Comparison of ENCODE assay signal across 8 cellular contexts in the genomic region with DNA sequence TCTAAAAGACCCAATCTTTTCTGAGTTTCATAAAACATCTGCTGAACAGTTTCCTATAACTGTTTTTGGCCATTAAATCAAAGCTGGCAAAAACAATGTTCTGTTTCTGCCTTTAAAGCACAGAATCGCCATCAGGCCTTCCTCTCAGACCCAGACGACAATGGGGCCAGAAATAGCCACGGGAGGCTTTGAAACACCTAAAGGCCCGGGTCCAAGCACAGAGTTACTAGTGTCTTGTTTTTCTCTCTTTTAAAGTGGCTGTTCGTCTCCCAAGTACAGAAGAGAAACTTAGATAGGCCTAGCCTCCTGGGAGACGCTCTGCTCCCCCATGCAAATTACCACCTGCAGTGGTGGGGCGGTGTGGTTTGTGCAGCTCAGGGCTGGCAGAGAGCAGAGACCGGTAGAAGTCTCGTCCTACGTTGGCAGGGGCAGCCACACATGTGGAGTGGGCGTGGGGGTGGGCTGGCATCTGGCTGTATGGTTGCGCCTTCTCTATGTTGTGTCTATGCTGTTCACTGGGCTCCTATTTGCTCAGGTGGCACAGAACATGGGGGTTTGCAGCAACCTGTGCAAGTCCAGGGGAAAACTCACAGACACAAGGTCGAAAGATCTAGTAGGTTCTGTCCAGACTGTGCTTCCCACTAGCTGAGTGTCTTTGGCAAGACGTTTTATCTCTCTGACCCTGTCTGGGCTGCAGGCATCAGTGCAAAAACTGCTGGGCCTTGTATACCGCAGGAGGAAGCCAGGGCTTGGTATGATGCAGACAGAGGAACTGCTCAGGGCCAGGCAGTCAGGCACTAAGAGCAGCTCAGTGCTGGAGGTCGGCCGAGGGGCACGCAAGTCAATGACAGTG. TPM values are rescaled to one million over a fixed set of nuclear protein-coding genes. Genes with fewer than 3 reads are reported as not detected.
DNase-seq lines count a peak whose midpoint lies in the region; ATAC-seq and TF ChIP-seq lines count a peak whose summit lies in the region.

No MANE protein-coding gene starts in this region.

- H2AFZ ChIP-seq in Karpas-422 (ENCODE audit: low read length) (no peak overlapping the region), parathyroid adenoma (no peak overlapping the region)

- H3K9ac ChIP-seq in Karpas-422 (ENCODE audit: low read length) = peak overlapping the region; percentile 74
- no peak overlapping the region for H3K9ac ChIP-seq in parathyroid adenoma

- peak overlapping the region; percentile 64 for H3K4me3 ChIP-seq in Karpas-422 (ENCODE audit: low read length)
- H3K4me3 ChIP-seq in parathyroid adenoma (ENCODE audit: low read depth, low read length) = no peak overlapping the region
- no peak overlapping the region for H3K4me3 ChIP-seq in testis

- H3K36me3 ChIP-seq in Karpas-422 (ENCODE audit: insufficient read depth, low read length) (no peaks in the 10 kb centered on the region), parathyroid adenoma (ENCODE audit: control insufficient read depth, insufficient read depth, low read length) (no peaks in the 10 kb centered on the region), testis (ENCODE audit: low read depth, missing control alignments) (no peaks in the 10 kb centered on the region)

- H3K9me2 ChIP-seq in Karpas-422 (replicated peaks; ENCODE audit: insufficient read depth, low read length) = no peaks in the 10 kb centered on the region

- DNase-seq in Karpas-422 = peak; percentile 95
- peak; percentile 50 for DNase-seq in activated gamma-delta T cell treated with anti-CD3 and anti-CD28 coated beads, Interleukin-2, amount 50 U/mL, for 16 hours (ENCODE audit: low read depth)
- no peak for DNase-seq in testis
- no peak for DNase-seq in inferior parietal cortex (ENCODE audit: extremely low spot score)
- no peak for DNase-seq in SK-N-DZ (ENCODE audit: low spot score)

- WGBS in testis, 2 donors = 53 to 56% methylated on average over 11 to 18 of the region's 18 CpGs

- no peaks in the 10 kb centered on the region for H4K20me1 ChIP-seq in Karpas-422 (ENCODE audit: insufficient read depth, low read depth, low read length)

- no peaks in the 10 kb centered on the region for H3K27me3 ChIP-seq in Karpas-422 (ENCODE audit: low read length)
- H3K27me3 ChIP-seq in parathyroid adenoma (ENCODE audit: control insufficient read depth, insufficient read depth, low read length) = no peaks in the 10 kb centered on the region
- no peaks in the 10 kb centered on the region for H3K27me3 ChIP-seq in testis

- no peaks in the 10 kb centered on the region for H3K79me2 ChIP-seq in Karpas-422 (ENCODE audit: low read length)
- no peaks in the 10 kb centered on the region for H3K79me2 ChIP-seq in parathyroid adenoma

- ATAC-seq in GM21515 (IDR thresholded peaks at IDR 0.05; ENCODE audit: unreplicated experiment) = peak; percentile 96

- H3K4me1 ChIP-seq in Karpas-422 (ENCODE audit: low read length) (peaks cover 56% of the 10 kb centered on the region), parathyroid adenoma (no peaks in the 10 kb centered on the region), testis (peaks cover 9% of the 10 kb centered on the region)

- H3K9me3 ChIP-seq in Karpas-422 (ENCODE audit: low read length) = no peaks in the 10 kb centered on the region
- no peaks in the 10 kb centered on the region for H3K9me3 ChIP-seq in parathyroid adenoma (ENCODE audit: control insufficient read depth, low read length)
- H3K9me3 ChIP-seq in testis = no peaks in the 10 kb centered on the region

- H3K27ac ChIP-seq in Karpas-422 (ENCODE audit: low read length) (peak overlapping the region; percentile 100), parathyroid adenoma (peak overlapping the region; percentile 29), testis (peak overlapping the region in 1 of 2 donors; percentile 4)

- intact Hi-C loops in testis (cut with DNase I; ENCODE audit: low total_unique reads) = no loop called here

- peak overlapping the region; percentile 81 for H3K4me2 ChIP-seq in Karpas-422 (ENCODE audit: low read depth, low read length, poor library complexity, severe bottlenecking)
- H3K4me2 ChIP-seq in parathyroid adenoma (ENCODE audit: low read length) = no peak overlapping the region

- no peak for TF ChIP-seq CTCF in parathyroid adenoma (IDR thresholded peaks at IDR 0.05)
- no peak for TF ChIP-seq CTCF in testis (IDR thresholded peaks at IDR 0.05)

- TF ChIP-seq POLR2A in GM10847 (IDR thresholded peaks at IDR 0.05; ENCODE audit: extremely low read depth, insufficient read length) (peak; percentile 37), testis (IDR thresholded peaks at IDR 0.05) (no peak)

RNA-seq across cellular contexts. Expression of a gene that starts 23.6 kb away (rescaled TPM):
- total RNA-seq in Karpas-422 (2014; rRNA removed; shearing (Covaris generic); ENCODE audit: low replicate concordance) = 129 and 135 TPM in 2 replicates
- 10 to 100 TPM; 15.1 to 15.3 TPM for total RNA-seq in testis
- 21.1 TPM for polyA plus RNA-seq in testis (ENCODE audit: insufficient read depth, low read depth, low replicate concordance)
- not detected in 2 replicates for polyA plus RNA-seq in SK-N-DZ (2014; cell fraction: cytosol; rRNA removed)
- not detected in 2 replicates for polyA plus RNA-seq in SK-N-DZ (2014; cell fraction: nucleus; rRNA removed)

Comparison
In these comparisons a context has a peak if more than half of its experiments do, and no peak if none do; other contexts are left out.
1. DNase-seq: peak in Karpas-422 (single experiment) and activated gamma-delta T cell treated with anti-CD3 and anti-CD28 coated beads, Interleukin-2, amount 50 U/mL, for 16 hours (single experiment); none in testis (single experiment), inferior parietal cortex (single experiment) and SK-N-DZ (single experiment).